ENCODE assay signal across 16 cellular contexts in genomic region chr17:78920528-78920927, GRCh38. TPM values are rescaled to one million over a fixed set of nuclear protein-coding genes. Genes with fewer than 3 reads are reported as not detected.
DNase-seq lines count a peak whose midpoint lies in the region; ATAC-seq and TF ChIP-seq lines count a peak whose summit lies in the region.
"Had no signal": no experiment of that assay in that cellular context is flagged by ENCODE, and none has a peak within 500 bp of the region (broad histone marks: within the 10 kb centered on the region; RNA-seq: fewer than 3 reads in every experiment).

No MANE protein-coding gene starts in this region.

- H3K79me2 ChIP-seq in GM23338 (replicated peaks; ENCODE audit: insufficient read depth): peaks cover 69% of the 10 kb centered on the region

- DNase-seq in GM23338 (ENCODE audit: low spot score) (no peak), dorsolateral prefrontal cortex (no peak), suprapubic skin (ENCODE audit: low spot score in 2 of 2) (no peak), pons (ENCODE audit: low spot score) (no peak), omental fat pad (ENCODE audit: low spot score) (no peak), upper lobe of right lung (no peak)
- DNase-seq in naive thymus-derived CD8-positive, alpha-beta T cell: no peak
- DNase-seq in activated naive CD4-positive, alpha-beta T cell treated with anti-CD3 and anti-CD28 coated beads for 36 hours: no peak
- DNase-seq: activated naive CD4-positive, alpha-beta T cell treated with anti-CD3 and anti-CD28 coated beads, Interleukin-2, amount 10 ng/mL, durations not matched to agents 7 days and 5 days; central memory CD4-positive, alpha-beta T cell; H7; NCI-H748 treated with DMSO at 0.1 percent for 48 hours; Peyer's patch; stimulated activated CD4-positive, alpha-beta T cell treated with anti-CD3 and anti-CD28 coated beads, Interleukin-1b, Interleukin-23, amount 100 ng/mL, for 48 hours had no signal

- intact Hi-C loops in dorsolateral prefrontal cortex (cut with DNase I): loop anchor here (5.0 to 10.0 kb wide), 4 partner anchors 38 to 56 kb away; no protein-coding TSS in a partner anchor
- intact Hi-C loops in activated naive CD4-positive, alpha-beta T cell treated with anti-CD3 and anti-CD28 coated beads for 36 hours (cut with micrococcal nuclease): no loop called here
- intact Hi-C loops in upper lobe of right lung (cut with DNase I): no loop called here

- POLR2A ChIA-PET in naive thymus-derived CD8-positive, alpha-beta T cell (lab: Charles Lee): no interaction called here

- no peak for TF ChIP-seq POLR2A in suprapubic skin (IDR thresholded peaks at IDR 0.05)

- no peaks in the 10 kb centered on the region for H3K9me3 Mint-ChIP-seq in GM23338
- no peaks in the 10 kb centered on the region for H3K9me3 Mint-ChIP-seq in naive thymus-derived CD8-positive, alpha-beta T cell
- H3K9me3 Mint-ChIP-seq in activated naive CD4-positive, alpha-beta T cell treated with anti-CD3 and anti-CD28 coated beads for 36 hours: no peaks in the 10 kb centered on the region
- H3K9me3 Mint-ChIP-seq: activated naive CD4-positive, alpha-beta T cell treated with anti-CD3 and anti-CD28 coated beads, Interleukin-2, amount 10 ng/mL, durations not matched to agents 7 days and 5 days had no signal

- H3K4me3 ChIP-seq in GM23338 (no peak overlapping the region), dorsolateral prefrontal cortex (peak overlapping the region in 7 of 59 donors; percentile 2 to 77 (median 20)), suprapubic skin (no peak overlapping the region), upper lobe of right lung (no peak overlapping the region)
- H3K4me3 ChIP-seq: Peyer's patch had no signal

- H3K4me1 Mint-ChIP-seq in GM23338: peaks cover 36% of the 10 kb centered on the region
- peaks cover 19 to 56% (median 49%) of the 10 kb centered on the region in 4 donors for H3K4me1 Mint-ChIP-seq in naive thymus-derived CD8-positive, alpha-beta T cell
- H3K4me1 Mint-ChIP-seq in activated naive CD4-positive, alpha-beta T cell treated with anti-CD3 and anti-CD28 coated beads for 36 hours (ENCODE audit: low read depth): peaks cover 14% of the 10 kb centered on the region

- H3K4me1 ChIP-seq in GM23338 (ENCODE audit: insufficient read depth) (peaks cover 13% of the 10 kb centered on the region), suprapubic skin (peaks cover 86% of the 10 kb centered on the region), upper lobe of right lung (peaks cover 53% of the 10 kb centered on the region)

- no peak for ATAC-seq in GM23338
- ATAC-seq in naive thymus-derived CD8-positive, alpha-beta T cell: no peak
- ATAC-seq in omental fat pad (ENCODE audit: low FRiP score): no peak
- ATAC-seq in upper lobe of right lung: no peak

- H3K4me2 ChIP-seq in GM23338: no peak overlapping the region

- 0 out of 2 replicates have a peak, but pooled peaks cover 3% of the 10 kb centered on the region for H3F3A ChIP-seq in GM23338 (replicated peaks; ENCODE audit: low read depth)

- no peaks in the 10 kb centered on the region; the same call in 2 of the 3 replicates for H3K36me3 Mint-ChIP-seq in GM23338 (ENCODE audit: low read depth)
- no peaks in the 10 kb centered on the region for H3K36me3 Mint-ChIP-seq in naive thymus-derived CD8-positive, alpha-beta T cell
- no peaks in the 10 kb centered on the region for H3K36me3 Mint-ChIP-seq in activated naive CD4-positive, alpha-beta T cell treated with anti-CD3 and anti-CD28 coated beads for 36 hours (ENCODE audit: low read depth)
- H3K36me3 Mint-ChIP-seq: activated naive CD4-positive, alpha-beta T cell treated with anti-CD3 and anti-CD28 coated beads, Interleukin-2, amount 10 ng/mL, durations not matched to agents 7 days and 5 days had no signal

- H3K9me3 ChIP-seq in suprapubic skin (no peaks in the 10 kb centered on the region), upper lobe of right lung (no peaks in the 10 kb centered on the region)
- H3K9me3 ChIP-seq: Peyer's patch had no signal

- 0 out of 2 replicates have a peak, but pooled peaks cover 3% of the 10 kb centered on the region for H3K36me3 ChIP-seq in GM23338 (ENCODE audit: insufficient read depth)
- no peaks in the 10 kb centered on the region for H3K36me3 ChIP-seq in suprapubic skin
- H3K36me3 ChIP-seq in upper lobe of right lung: no peaks in the 10 kb centered on the region
- H3K36me3 ChIP-seq: Peyer's patch had no signal

- no peaks in the 10 kb centered on the region for H3K9me2 ChIP-seq in GM23338 (ENCODE audit: insufficient read depth)

- H3K27me3 ChIP-seq in GM23338 (ENCODE audit: insufficient read depth) (no peaks in the 10 kb centered on the region), dorsolateral prefrontal cortex (no peaks in the 10 kb centered on the region), suprapubic skin (no peaks in the 10 kb centered on the region), upper lobe of right lung (no peaks in the 10 kb centered on the region)
- H3K27me3 ChIP-seq: Peyer's patch had no signal

- no peak overlapping the region for H2AFZ ChIP-seq in GM23338

- TF ChIP-seq EP300 in suprapubic skin (IDR thresholded peaks at IDR 0.05): no peak

- WGBS in suprapubic skin: 68% methylated on average over 8 of the region's 8 CpGs

- CTCF ChIA-PET in activated naive CD4-positive, alpha-beta T cell treated with anti-CD3 and anti-CD28 coated beads for 36 hours (lab: Charles Lee): interaction anchor here (0.7 kb wide), 1 partner anchor 37 kb away, joined by 3 read pairs; no protein-coding TSS in a partner anchor

- H3K4me3 Mint-ChIP-seq in GM23338: no peak overlapping the region; the same call in 2 of the 3 replicates
- peak overlapping the region in 1 of 10 donors; percentile 7 for H3K4me3 Mint-ChIP-seq in naive thymus-derived CD8-positive, alpha-beta T cell
- H3K4me3 Mint-ChIP-seq in activated naive CD4-positive, alpha-beta T cell treated with anti-CD3 and anti-CD28 coated beads for 36 hours: no peak overlapping the region
- H3K4me3 Mint-ChIP-seq: activated naive CD4-positive, alpha-beta T cell treated with anti-CD3 and anti-CD28 coated beads, Interleukin-2, amount 10 ng/mL, durations not matched to agents 7 days and 5 days had no signal

- H4K20me1 ChIP-seq in GM23338 (replicated peaks; ENCODE audit: insufficient read depth): peaks cover 23% of the 10 kb centered on the region

- H3K27ac Mint-ChIP-seq in GM23338: peak overlapping the region; percentile 30; the same call in 1 of the 2 replicates
- peak overlapping the region in 7 of 10 donors; percentile 0 to 80 (median 24) for H3K27ac Mint-ChIP-seq in naive thymus-derived CD8-positive, alpha-beta T cell
- no peak overlapping the region for H3K27ac Mint-ChIP-seq in activated naive CD4-positive, alpha-beta T cell treated with anti-CD3 and anti-CD28 coated beads for 36 hours
- H3K27ac Mint-ChIP-seq: activated naive CD4-positive, alpha-beta T cell treated with anti-CD3 and anti-CD28 coated beads, Interleukin-2, amount 10 ng/mL, durations not matched to agents 7 days and 5 days had no signal

- TF ChIP-seq CTCF in GM23338 (conservative IDR thresholded peaks at IDR 0.05; ENCODE audit: low read depth in 2 of 2) (no peak), dorsolateral prefrontal cortex (IDR thresholded peaks at IDR 0.05 in 54 of 56, conservative IDR thresholded peaks at IDR 0.05 in 2 of 56; ENCODE audit: low read depth in 1 of 56, partially characterized antibody in 56 of 56) (no peak), suprapubic skin (IDR thresholded peaks at IDR 0.05) (no peak), omental fat pad (IDR thresholded peaks at IDR 0.05) (no peak), upper lobe of right lung (IDR thresholded peaks at IDR 0.05) (no peak)

- H3K27me3 Mint-ChIP-seq in GM23338 (ENCODE audit: insufficient read depth, low read depth, poor library complexity): peaks cover 16% of the 10 kb centered on the region
- H3K27me3 Mint-ChIP-seq in naive thymus-derived CD8-positive, alpha-beta T cell: no peaks in the 10 kb centered on the region
- H3K27me3 Mint-ChIP-seq in activated naive CD4-positive, alpha-beta T cell treated with anti-CD3 and anti-CD28 coated beads for 36 hours (ENCODE audit: low read depth): peaks cover 3% of the 10 kb centered on the region

- H3K27ac ChIP-seq in GM23338 (ENCODE audit: low read depth) (no peak overlapping the region), dorsolateral prefrontal cortex (peak overlapping the region in 51 of 59 donors; percentile 23 to 99 (median 85)), suprapubic skin (peak overlapping the region; percentile 69), upper lobe of right lung (no peak overlapping the region)
- H3K27ac ChIP-seq: C4-2B, VCaP had no signal

RNA-seq across cellular contexts. Expression of gene TIMP2, which starts 4.7 kb away (rescaled TPM):
- total RNA-seq in GM23338 (2014; rRNA removed; shearing (Covaris generic)): 22.5 and 24.4 TPM in 2 replicates
- 10.6 and 12.5 TPM in 2 replicates for polyA plus RNA-seq in GM23338 (2016; fragmentation: Nextera tagmentation; extraction: Ambion mirVana)
- 100 to 1,000 TPM in 119 of 120 experiments, 10 to 100 TPM in 1; 97.8 to 275 (median 166) TPM for total RNA-seq in dorsolateral prefrontal cortex
- total RNA-seq in naive thymus-derived CD8-positive, alpha-beta T cell: 1 to 10 TPM; 6.2 to 7.3 TPM
- polyA plus RNA-seq in naive thymus-derived CD8-positive, alpha-beta T cell: under 1 TPM; 0.22 to 0.75 (median 0.60) TPM
- total RNA-seq in suprapubic skin: 100 to 1,000 TPM in 1 of 4 donors, 10 to 100 TPM in 3; 48.4 to 114 (median 76.0) TPM
- 100 to 1,000 TPM; 139 to 161 (median 150) TPM for total RNA-seq in omental fat pad
- under 1 TPM; 0.35 to 0.43 TPM for total RNA-seq in activated naive CD4-positive, alpha-beta T cell treated with anti-CD3 and anti-CD28 coated beads for 36 hours
- 318 TPM for total RNA-seq in upper lobe of right lung

RNA-seq across cellular contexts. Expression of gene CEP295NL, which starts 17.5 kb away (rescaled TPM):
- 0.62 and 0.69 TPM in 2 replicates for total RNA-seq in GM23338 (2014; rRNA removed; shearing (Covaris generic))
- polyA plus RNA-seq in GM23338 (2016; fragmentation: Nextera tagmentation; extraction: Ambion mirVana): 0.31 TPM in 1 of 2 replicates, not detected in the other
- total RNA-seq in dorsolateral prefrontal cortex (10 to 100 TPM in 17 of 120 experiments, 1 to 10 TPM in 103; 2.1 to 18.2 (median 6.7) TPM), suprapubic skin (10 to 100 TPM in 1 of 4 donors, 1 to 10 TPM in 3; 2.4 to 11.1 (median 3.5) TPM), omental fat pad (10 to 100 TPM in 1 of 4 donors, 1 to 10 TPM in 3; 2.7 to 11.8 (median 5.5) TPM), upper lobe of right lung (4.2 TPM)
- under 1 TPM in 1 of 2 experiments, not detected in 1; 0.86 TPM for total RNA-seq in naive thymus-derived CD8-positive, alpha-beta T cell
- not detected for polyA plus RNA-seq in naive thymus-derived CD8-positive, alpha-beta T cell
- not detected for total RNA-seq in activated naive CD4-positive, alpha-beta T cell treated with anti-CD3 and anti-CD28 coated beads for 36 hours

RNA-seq across cellular contexts. Expression of gene LGALS3BP, which starts 59.2 kb away (rescaled TPM):
- 36.5 and 45.7 TPM in 2 replicates for total RNA-seq in GM23338 (2014; rRNA removed; shearing (Covaris generic))
- 15.1 and 15.5 TPM in 2 replicates for polyA plus RNA-seq in GM23338 (2016; fragmentation: Nextera tagmentation; extraction: Ambion mirVana)
- total RNA-seq in dorsolateral prefrontal cortex (100 to 1,000 TPM in 25 of 120 experiments, 10 to 100 TPM in 95; 31.2 to 256 (median 75.8) TPM), suprapubic skin (100 to 1,000 TPM in 2 of 4 donors, 10 to 100 TPM in 2; 70.2 to 162 (median 105) TPM), omental fat pad (100 to 1,000 TPM; 325 to 516 (median 441) TPM), upper lobe of right lung (405 TPM)
- 10 to 100 TPM; 50.5 to 54.4 TPM for total RNA-seq in naive thymus-derived CD8-positive, alpha-beta T cell
- polyA plus RNA-seq in naive thymus-derived CD8-positive, alpha-beta T cell: 10 to 100 TPM; 51.5 to 90.6 (median 88.6) TPM
- 10 to 100 TPM; 59.9 to 65.4 TPM for total RNA-seq in activated naive CD4-positive, alpha-beta T cell treated with anti-CD3 and anti-CD28 coated beads for 36 hours

Comparison
In these comparisons a context has a peak if more than half of its experiments do, and no peak if none do; other contexts are left out.
1. H3K27ac ChIP-seq: peak in dorsolateral prefrontal cortex (51 of 59) and suprapubic skin (single experiment); none in GM23338 (single experiment) and upper lobe of right lung (single experiment).
2. RNA of gene TIMP2, which starts 4.7 kb away (total RNA-seq): 318 TPM in upper lobe of right lung (single experiment), 97.8 to 275 TPM in dorsolateral prefrontal cortex, 139 to 161 TPM in omental fat pad, 48.4 to 114 TPM in suprapubic skin, 22.5 to 24.4 TPM in GM23338 and 6.2 to 7.3 TPM in naive thymus-derived CD8-positive, alpha-beta T cell; 0.35 to 0.43 TPM in activated naive CD4-positive, alpha-beta T cell treated with anti-CD3 and anti-CD28 coated beads for 36 hours; every median in the first group is over 4 times any median in the second.
3. intact Hi-C loops: an anchor here in dorsolateral prefrontal cortex (5.0 to 10.0 kb wide); none called in activated naive CD4-positive, alpha-beta T cell treated with anti-CD3 and anti-CD28 coated beads for 36 hours and upper lobe of right lung.